39 cellular contexts compared by ENCODE assay signal in genomic region chr10:123683865-123684264, GRCh38. TPM values are rescaled to one million over a fixed set of nuclear protein-coding genes. Genes with fewer than 3 reads are reported as not detected.
"Had no signal": no experiment of that assay in that cellular context is flagged by ENCODE, and none has a peak within 500 bp of the region (broad histone marks: within the 10 kb centered on the region; RNA-seq: fewer than 3 reads in every experiment).

No MANE protein-coding gene starts in this region.

- DNase-seq: activated gamma-delta T cell; activated gamma-delta T cell treated with Interleukin-2 at 50 U/mL for 16 hours; activated naive CD4-positive, alpha-beta T cell; activated naive CD4-positive, alpha-beta T cell treated with anti-CD3 and anti-CD28 coated beads for 36 hours; activated naive CD4-positive, alpha-beta T cell treated with anti-CD3 and anti-CD28 coated beads, Interleukin-2, amount 10 ng/mL, durations not matched to agents 7 days and 5 days; activated naive CD4-positive, alpha-beta T cell treated with anti-CD3 and anti-CD28 coated beads, Interleukin-2, amount 50 U/mL, for 16 hours; activated naive CD4-positive, alpha-beta T cell treated with Interleukin-2 at 50 U/mL for 16 hours; activated naive CD8-positive, alpha-beta T cell treated with anti-CD3 and anti-CD28 coated beads for 36 hours; activated naive CD8-positive, alpha-beta T cell treated with anti-CD3 and anti-CD28 coated beads, Interleukin-2, amount 10 ng/mL, durations not matched to agents 7 days and 5 days; activated naive CD8-positive, alpha-beta T cell treated with anti-CD3 and anti-CD28 coated beads, Interleukin-2, amount 50 U/mL, for 24 hours; activated T-cell treated with anti-CD3 and anti-CD28 coated beads for 4 hours; activated T-cell treated with anti-CD3 and anti-CD28 coated beads, Interleukin-2, amount 50 U/mL, for 1 hour; activated T-cell treated with anti-CD3 and anti-CD28 coated beads, Interleukin-2, amount 50 U/mL, for 24 hours; activated T-cell treated with anti-CD3 and anti-CD28 coated beads, Interleukin-2, amount 50 U/mL, for 4 hours; activated T-cell treated with anti-CD3 and anti-CD28 coated beads, Interleukin-2, amount 50 U/mL, for 48 hours; activated T-cell treated with anti-CD3 and anti-CD28 coated beads, Interleukin-2, amount 50 U/mL, for 72 hours; adrenal gland; amniotic stem cell; amygdala; anterior cingulate cortex; aorta; body of pancreas; brain microvascular endothelial cell; caudate nucleus; central memory CD4-positive, alpha-beta T cell; cerebellar nuclear complex had no signal

- H3K36me3 ChIP-seq: adrenal gland, ascending aorta, brain microvascular endothelial cell, breast epithelium, cardiac muscle cell had no signal

- ATAC-seq: activated naive CD4-positive, alpha-beta T cell treated with anti-CD3 and anti-CD28 coated beads, Interleukin-2, amount 50 U/mL, for 72 hours; activated naive CD8-positive, alpha-beta T cell treated with anti-CD3 and anti-CD28 coated beads, Interleukin-2, amount 50 U/mL, for 24 hours; activated T-cell treated with anti-CD3 and anti-CD28 coated beads, Interleukin-2, amount 50 U/mL, for 4 hours; activated T-cell treated with anti-CD3 and anti-CD28 coated beads, Interleukin-2, amount 50 U/mL, for 72 hours; activated T-helper 17 cell treated with anti-CD3 and anti-CD28 coated beads, Interleukin-2, amount 50 U/mL, for 72 hours; body of pancreas had no signal

- H3K9me3 ChIP-seq: adrenal gland, ascending aorta, body of pancreas, breast epithelium had no signal

- H3K27ac Mint-ChIP-seq: activated naive CD4-positive, alpha-beta T cell treated with anti-CD3 and anti-CD28 coated beads for 36 hours; activated naive CD4-positive, alpha-beta T cell treated with anti-CD3 and anti-CD28 coated beads, Interleukin-2, amount 10 ng/mL, durations not matched to agents 7 days and 5 days; activated naive CD4-positive, alpha-beta T cell treated with anti-CD3 and anti-CD28 coated beads, Interleukin-2, amount 50 U/mL, for 24 hours; activated naive CD4-positive, alpha-beta T cell treated with anti-CD3 and anti-CD28 coated beads, Interleukin-2, amount 50 U/mL, for 72 hours; activated naive CD8-positive, alpha-beta T cell; activated naive CD8-positive, alpha-beta T cell treated with anti-CD3 and anti-CD28 coated beads for 36 hours; activated naive CD8-positive, alpha-beta T cell treated with anti-CD3 and anti-CD28 coated beads, Interleukin-2, amount 10 ng/mL, durations not matched to agents 7 days and 5 days; activated naive CD8-positive, alpha-beta T cell treated with anti-CD3 and anti-CD28 coated beads, Interleukin-2, amount 50 U/mL, for 24 hours; activated T-cell treated with anti-CD3 and anti-CD28 coated beads, Interleukin-2, amount 50 U/mL, for 24 hours; activated T-cell treated with anti-CD3 and anti-CD28 coated beads, Interleukin-2, amount 50 U/mL, for 72 hours; activated T-helper 1 cell treated with anti-CD3 and anti-CD28 coated beads, Interleukin-12 subunit alpha, Interleukin-12 subunit beta, Interleukin-2, Interleukin-4 antibody, amounts not matched to agents 30 ng/mL and 10 ng/mL and 1 ng/mL, durations not matched to agents 14 hours and 24 hours and 36 hours; activated T-helper 17 cell treated with anti-CD3 and anti-CD28 coated beads, Interleukin-2, amount 50 U/mL, for 72 hours; activated T-helper 2 cell treated with anti-CD3 and anti-CD28 coated beads, Interferon-gamma antibody, Interleukin-2, Interleukin-4, amounts not matched to agents 10 μg/mL and 5 μg/mL and 100 μg/mL, durations not matched to agents 14 hours and 24 hours and 36 hours; brain had no signal

- H3K4me3 Mint-ChIP-seq: activated naive CD4-positive, alpha-beta T cell treated with anti-CD3 and anti-CD28 coated beads for 36 hours; activated naive CD4-positive, alpha-beta T cell treated with anti-CD3 and anti-CD28 coated beads, Interleukin-2, amount 10 ng/mL, durations not matched to agents 7 days and 5 days; activated naive CD4-positive, alpha-beta T cell treated with anti-CD3 and anti-CD28 coated beads, Interleukin-2, amount 50 U/mL, for 24 hours; activated naive CD8-positive, alpha-beta T cell; activated naive CD8-positive, alpha-beta T cell treated with anti-CD3 and anti-CD28 coated beads for 36 hours; activated naive CD8-positive, alpha-beta T cell treated with anti-CD3 and anti-CD28 coated beads, Interleukin-2, amount 10 ng/mL, durations not matched to agents 7 days and 5 days; activated naive CD8-positive, alpha-beta T cell treated with anti-CD3 and anti-CD28 coated beads, Interleukin-2, amount 50 U/mL, for 24 hours; activated T-cell treated with anti-CD3 and anti-CD28 coated beads, Interleukin-2, amount 50 U/mL, for 24 hours; activated T-cell treated with anti-CD3 and anti-CD28 coated beads, Interleukin-2, amount 50 U/mL, for 4 hours; activated T-cell treated with anti-CD3 and anti-CD28 coated beads, Interleukin-2, amount 50 U/mL, for 72 hours; activated T-helper 1 cell treated with anti-CD3 and anti-CD28 coated beads, Interleukin-12 subunit alpha, Interleukin-12 subunit beta, Interleukin-2, Interleukin-4 antibody, amounts not matched to agents 30 ng/mL and 10 ng/mL and 1 ng/mL, durations not matched to agents 14 hours and 24 hours and 36 hours; activated T-helper 17 cell treated with anti-CD3 and anti-CD28 coated beads, Interleukin-2, amount 50 U/mL, for 72 hours; brain; central memory CD8-positive, alpha-beta T cell had no signal

- H3K9me3 Mint-ChIP-seq: activated naive CD4-positive, alpha-beta T cell treated with anti-CD3 and anti-CD28 coated beads for 36 hours; activated naive CD4-positive, alpha-beta T cell treated with anti-CD3 and anti-CD28 coated beads, Interleukin-2, amount 10 ng/mL, durations not matched to agents 7 days and 5 days; activated naive CD4-positive, alpha-beta T cell treated with anti-CD3 and anti-CD28 coated beads, Interleukin-2, amount 50 U/mL, for 24 hours; activated naive CD4-positive, alpha-beta T cell treated with anti-CD3 and anti-CD28 coated beads, Interleukin-2, amount 50 U/mL, for 72 hours; activated naive CD8-positive, alpha-beta T cell treated with anti-CD3 and anti-CD28 coated beads for 36 hours; activated naive CD8-positive, alpha-beta T cell treated with anti-CD3 and anti-CD28 coated beads, Interleukin-2, amount 10 ng/mL, durations not matched to agents 7 days and 5 days; activated naive CD8-positive, alpha-beta T cell treated with anti-CD3 and anti-CD28 coated beads, Interleukin-2, amount 50 U/mL, for 24 hours; activated T-cell treated with anti-CD3 and anti-CD28 coated beads, Interleukin-2, amount 50 U/mL, for 24 hours; activated T-cell treated with anti-CD3 and anti-CD28 coated beads, Interleukin-2, amount 50 U/mL, for 4 hours; activated T-cell treated with anti-CD3 and anti-CD28 coated beads, Interleukin-2, amount 50 U/mL, for 72 hours; activated T-helper 1 cell treated with anti-CD3 and anti-CD28 coated beads, Interleukin-12 subunit alpha, Interleukin-12 subunit beta, Interleukin-2, Interleukin-4 antibody, amounts not matched to agents 30 ng/mL and 10 ng/mL and 1 ng/mL, durations not matched to agents 14 hours and 24 hours and 36 hours; activated T-helper 17 cell treated with anti-CD3 and anti-CD28 coated beads, Interleukin-2, amount 50 U/mL, for 72 hours; activated T-helper 2 cell treated with anti-CD3 and anti-CD28 coated beads, Interferon-gamma antibody, Interleukin-2, Interleukin-4, amounts not matched to agents 10 μg/mL and 5 μg/mL and 100 μg/mL, durations not matched to agents 14 hours and 24 hours and 36 hours; brain; central memory CD8-positive, alpha-beta T cell had no signal

- H3K4me3 ChIP-seq: adrenal gland, ascending aorta, body of pancreas, breast epithelium, cardiac muscle cell had no signal

- H3K4me1 Mint-ChIP-seq: activated naive CD4-positive, alpha-beta T cell treated with anti-CD3 and anti-CD28 coated beads, Interleukin-2, amount 10 ng/mL, durations not matched to agents 7 days and 5 days; activated naive CD4-positive, alpha-beta T cell treated with anti-CD3 and anti-CD28 coated beads, Interleukin-2, amount 50 U/mL, for 24 hours; activated naive CD8-positive, alpha-beta T cell treated with anti-CD3 and anti-CD28 coated beads for 36 hours; activated naive CD8-positive, alpha-beta T cell treated with anti-CD3 and anti-CD28 coated beads, Interleukin-2, amount 10 ng/mL, durations not matched to agents 7 days and 5 days; activated naive CD8-positive, alpha-beta T cell treated with anti-CD3 and anti-CD28 coated beads, Interleukin-2, amount 50 U/mL, for 24 hours; activated T-helper 17 cell treated with anti-CD3 and anti-CD28 coated beads, Interleukin-2, amount 50 U/mL, for 72 hours; brain; central memory CD8-positive, alpha-beta T cell had no signal

- H3K4me1 ChIP-seq: adrenal gland, ascending aorta, body of pancreas, breast epithelium had no signal

- H3K27me3 ChIP-seq: adrenal gland, ascending aorta, brain microvascular endothelial cell, breast epithelium had no signal

- H3K27me3 Mint-ChIP-seq: activated naive CD4-positive, alpha-beta T cell treated with anti-CD3 and anti-CD28 coated beads, Interleukin-2, amount 10 ng/mL, durations not matched to agents 7 days and 5 days; activated naive CD8-positive, alpha-beta T cell treated with anti-CD3 and anti-CD28 coated beads, Interleukin-2, amount 10 ng/mL, durations not matched to agents 7 days and 5 days had no signal

- H3K36me3 Mint-ChIP-seq: activated naive CD4-positive, alpha-beta T cell treated with anti-CD3 and anti-CD28 coated beads, Interleukin-2, amount 10 ng/mL, durations not matched to agents 7 days and 5 days; activated naive CD4-positive, alpha-beta T cell treated with anti-CD3 and anti-CD28 coated beads, Interleukin-2, amount 50 U/mL, for 24 hours; activated naive CD4-positive, alpha-beta T cell treated with anti-CD3 and anti-CD28 coated beads, Interleukin-2, amount 50 U/mL, for 72 hours; activated naive CD8-positive, alpha-beta T cell; activated naive CD8-positive, alpha-beta T cell treated with anti-CD3 and anti-CD28 coated beads for 36 hours; activated naive CD8-positive, alpha-beta T cell treated with anti-CD3 and anti-CD28 coated beads, Interleukin-2, amount 10 ng/mL, durations not matched to agents 7 days and 5 days; brain had no signal

- H3K27ac ChIP-seq: adrenal gland, ascending aorta, body of pancreas, brain microvascular endothelial cell, breast epithelium, cardiac muscle cell had no signal

RNA-seq across cellular contexts. Expression of gene GPR26, which starts 17.7 kb away (rescaled TPM):
- total RNA-seq: activated naive CD4-positive, alpha-beta T cell treated with anti-CD3 and anti-CD28 coated beads for 36 hours; activated naive CD4-positive, alpha-beta T cell treated with anti-CD3 and anti-CD28 coated beads, Interleukin-2, amount 50 U/mL, for 72 hours; activated naive CD8-positive, alpha-beta T cell treated with anti-CD3 and anti-CD28 coated beads for 36 hours; activated naive CD8-positive, alpha-beta T cell treated with anti-CD3 and anti-CD28 coated beads, Interleukin-2, amount 10 ng/mL, durations not matched to agents 7 days and 5 days; activated T-cell treated with anti-CD3 and anti-CD28 coated beads, Interleukin-2, amount 50 U/mL, for 4 hours; activated T-cell treated with anti-CD3 and anti-CD28 coated beads, Interleukin-2, amount 50 U/mL, for 72 hours; activated T-helper 1 cell treated with anti-CD3 and anti-CD28 coated beads, Interleukin-12 subunit alpha, Interleukin-12 subunit beta, Interleukin-2, Interleukin-4 antibody, amounts not matched to agents 30 ng/mL and 10 ng/mL and 1 ng/mL, durations not matched to agents 14 hours and 24 hours and 36 hours; activated T-helper 17 cell treated with anti-CD3 and anti-CD28 coated beads, Interleukin-2, amount 50 U/mL, for 72 hours; activated T-helper 2 cell treated with anti-CD3 and anti-CD28 coated beads, Interferon-gamma antibody, Interleukin-2, Interleukin-4, amounts not matched to agents 10 μg/mL and 5 μg/mL and 100 μg/mL, durations not matched to agents 14 hours and 24 hours and 36 hours; adrenal gland; aorta; ascending aorta; body of pancreas; breast epithelium; bronchial epithelial cell; cardiac muscle cell; cardiac septum had no signal
- polyA plus RNA-seq: adrenal gland, aorta, cardiac muscle cell had no signal
